ENCODE assay signal across 10 cellular contexts in genomic region chr16:11621920-11622651, GRCh38. TPM values are rescaled to one million over a fixed set of nuclear protein-coding genes. Genes with fewer than 3 reads are reported as not detected.
DNase-seq lines count a peak whose midpoint lies in the region; ATAC-seq, FAIRE-seq and TF ChIP-seq lines count a peak whose summit lies in the region.
"Had no signal": no experiment of that assay in that cellular context is flagged by ENCODE, and none has a peak within 500 bp of the region (broad histone marks: within the 10 kb centered on the region; RNA-seq: fewer than 3 reads in every experiment).

No MANE protein-coding gene starts in this region.

- FAIRE-seq in GM12892 (lab: Jason Lieb, UNC) = peak; percentile 64

- no peak for TF ChIP-seq CTCF in colonic mucosa (IDR thresholded peaks at IDR 0.05)

- H3K27ac ChIP-seq in colonic mucosa = peak overlapping the region; percentile 32
- H3K27ac ChIP-seq: epithelial cell of prostate, HL-60 had no signal

- TF ChIP-seq POLR2A in GM12892 (IDR thresholded peaks at IDR 0.05; ENCODE audit: low read depth, low read length) = no peak

- intact Hi-C loops in colonic mucosa (cut with DNase I) = no loop called here

- H3K36me3 ChIP-seq in colonic mucosa = no peaks in the 10 kb centered on the region

- no peaks in the 10 kb centered on the region for H3K4me1 ChIP-seq in colonic mucosa

- DNase-seq in GM12892 (ENCODE audit: insufficient read length) = peak; percentile 48
- peak; percentile 26 for DNase-seq in T-helper 9 cell
- no peak for DNase-seq in colonic mucosa
- peak; percentile 31 for DNase-seq in retina
- DNase-seq in hepatic stellate cell (ENCODE audit: low spot score) = no peak
- no peak for DNase-seq in GM19238 (ENCODE audit: insufficient read length, low spot score)
- no peak for DNase-seq in NOMO-1 treated with dmso at 0.1 percent for 144 hours (lab: John Stamatoyannopoulos, UW; ENCODE audit: unreplicated experiment)

- ATAC-seq in GM21737 (IDR thresholded peaks at IDR 0.05; ENCODE audit: unreplicated experiment) = no peak

- H3K9me3 ChIP-seq in colonic mucosa = no peaks in the 10 kb centered on the region

- peak overlapping the region in 1 of 2 donors; percentile 33 for H3K9ac ChIP-seq in colonic mucosa (ENCODE audit: low read depth in 2 of 2, low read length in 2 of 2)

- no peaks in the 10 kb centered on the region for H3K27me3 ChIP-seq in colonic mucosa

- no peak overlapping the region for H3K4me3 ChIP-seq in colonic mucosa

RNA-seq across cellular contexts. Expression of gene LITAF, which starts 35.4 kb away (rescaled TPM):
- polyA plus RNA-seq in GM12892 (2012; ENCODE audit: missing spikeins) = 138 TPM
- total RNA-seq in colonic mucosa = 100 to 1,000 TPM; 144 to 211 TPM

RNA-seq across cellular contexts. Expression of gene SNN, which starts 46.2 kb away (rescaled TPM):
- polyA plus RNA-seq in GM12892 (2012; ENCODE audit: missing spikeins) = 23.2 TPM
- total RNA-seq in colonic mucosa = 1 to 10 TPM; 2.4 to 5.6 TPM

Comparison
In these comparisons a context has a peak if more than half of its experiments do, and no peak if none do; other contexts are left out.
1. DNase-seq: peak in GM12892 (single experiment), T-helper 9 cell (single experiment) and retina (single experiment); none in colonic mucosa (single experiment), hepatic stellate cell (single experiment), GM19238 (single experiment) and NOMO-1 treated with dmso at 0.1 percent for 144 hours (single experiment).